In genomic region chr11:57310630-57311086, GRCh38 we compare ENCODE assay signal across 1 cellular context.
A peak's percentile ranks its signal among the peaks of the same experiment; 100 is the strongest.
TF ChIP-seq lines count a peak whose summit lies in the region.

No MANE protein-coding gene starts in this region.

TF ChIP-seq in H1, 55 proteins besides CTCF, POLR2A, EP300 and RAD21:
- no peak for TF ChIP-seq RFX5 (IDR thresholded peaks at IDR 0.05; ENCODE audit: borderline replicate concordance, low read depth, low read length)
- no peak for TF ChIP-seq MAX (IDR thresholded peaks at IDR 0.05)
- peak; percentile 63 for TF ChIP-seq CEBPB (IDR thresholded peaks at IDR 0.05; ENCODE audit: low read depth, low read length)
- no peak for TF ChIP-seq NANOG (IDR thresholded peaks at IDR 0.05; ENCODE audit: insufficient read depth, low read depth, low read length, poor library complexity, severe bottlenecking)
- TF ChIP-seq HDAC6 (IDR thresholded peaks at IDR 0.05; ENCODE audit: low read depth, low read length), result no peak
TF ChIP-seq in H1: peak in this region for 1.
